6 cellular contexts compared by ENCODE assay signal in genomic region chr19:10568444-10568825, GRCh38. TPM values are rescaled to one million over a fixed set of nuclear protein-coding genes. Genes with fewer than 3 reads are reported as not detected.
A peak's percentile ranks its signal among the peaks of the same experiment; 100 is the strongest.
DNase-seq lines count a peak whose midpoint lies in the region; TF ChIP-seq lines count a peak whose summit lies in the region.

No MANE protein-coding gene starts in this region.

- H3K4me3 ChIP-seq in OCI-LY3 (ENCODE audit: low read length) (peak overlapping the region; percentile 79), skeletal muscle satellite cell (ENCODE audit: low read length) (peak overlapping the region; percentile 89)

- H3K4me1 ChIP-seq in OCI-LY3 (ENCODE audit: low read length) (peaks cover 31% of the 10 kb centered on the region), skeletal muscle satellite cell (ENCODE audit: control insufficient read depth, insufficient read depth, low read length) (peaks cover 31% of the 10 kb centered on the region)

- peak overlapping the region; percentile 93 for H3K4me3 Mint-ChIP-seq in endothelial cell (ENCODE audit: unreplicated experiment)

- no peaks in the 10 kb centered on the region for H3K9me3 Mint-ChIP-seq in endothelial cell (ENCODE audit: unreplicated experiment)

- DNase-seq in NCI-H146 treated with DMSO at 0.1 percent for 48 hours (lab: John Stamatoyannopoulos, UW; ENCODE audit: unreplicated experiment) (peak; percentile 69), NCI-H146 (lab: John Stamatoyannopoulos, UW) (no peak), endothelial cell (ENCODE audit: low spot score) (no peak), COLO829 (ENCODE audit: low spot score) (no peak)

- no peaks in the 10 kb centered on the region; the same call in none of the 2 replicates for H4K20me1 ChIP-seq in OCI-LY3 (ENCODE audit: insufficient read depth, low read length)

- no peak overlapping the region for H3K27ac Mint-ChIP-seq in endothelial cell (ENCODE audit: unreplicated experiment)

- H3K27me3 ChIP-seq in OCI-LY3 (ENCODE audit: low read depth, low read length) (peaks cover 10% of the 10 kb centered on the region; the same call in 1 of the 2 replicates), skeletal muscle satellite cell (ENCODE audit: control insufficient read depth, insufficient read depth, low read length) (no peaks in the 10 kb centered on the region)

- peak overlapping the region; percentile 55 for H3K9ac ChIP-seq in OCI-LY3 (ENCODE audit: low read length)
- peak overlapping the region; percentile 78 for H3K9ac ChIP-seq in skeletal muscle satellite cell (ENCODE audit: low read depth, low read length)

- H3K36me3 Mint-ChIP-seq in endothelial cell (ENCODE audit: low read depth, unreplicated experiment): peaks cover 17% of the 10 kb centered on the region

- no peak; the same call in 1 of the 2 replicates for TF ChIP-seq CTCF in OCI-LY3 (IDR thresholded peaks at IDR 0.05; ENCODE audit: low read depth, low read length)
- no peak for TF ChIP-seq CTCF in endothelial cell (IDR thresholded peaks at IDR 0.05; ENCODE audit: unreplicated experiment)

- peak overlapping the region; percentile 7; the same call in 1 of the 2 replicates for H2AFZ ChIP-seq in OCI-LY3 (ENCODE audit: low read depth, low read length)

- H3K4me2 ChIP-seq in OCI-LY3 (ENCODE audit: low read length): peak overlapping the region; percentile 91
- peak overlapping the region; percentile 87 for H3K4me2 ChIP-seq in skeletal muscle satellite cell (ENCODE audit: low read length)

- H3K4me1 Mint-ChIP-seq in endothelial cell (ENCODE audit: unreplicated experiment): peaks cover 34% of the 10 kb centered on the region

- peaks cover 22% of the 10 kb centered on the region for H3K79me2 ChIP-seq in OCI-LY3 (ENCODE audit: low read length)

- no peak overlapping the region for H3K27ac ChIP-seq in OCI-LY3 (ENCODE audit: low read length)

- peaks cover 11% of the 10 kb centered on the region for H3K27me3 Mint-ChIP-seq in endothelial cell (ENCODE audit: unreplicated experiment)

- H3K9me3 ChIP-seq in OCI-LY3 (ENCODE audit: insufficient read depth, low read length): no peaks in the 10 kb centered on the region
- no peaks in the 10 kb centered on the region for H3K9me3 ChIP-seq in skeletal muscle satellite cell (replicated peaks; ENCODE audit: low read length)

- peaks cover 4% of the 10 kb centered on the region for H3K36me3 ChIP-seq in OCI-LY3 (replicated peaks; ENCODE audit: low read depth, low read length)
- no peaks in the 10 kb centered on the region for H3K36me3 ChIP-seq in skeletal muscle satellite cell (ENCODE audit: insufficient read depth, low read length)

RNA-seq across cellular contexts. Expression of gene CDKN2D, which starts 0.3 kb away (rescaled TPM):
- total RNA-seq in endothelial cell (ENCODE audit: unreplicated experiment): 8.1 TPM
- 4.1 and 5.7 TPM in 2 replicates for total RNA-seq in skeletal muscle satellite cell (2012; rRNA removed)

RNA-seq across cellular contexts. Expression of gene KRI1, which starts 2.6 kb away (rescaled TPM):
- total RNA-seq in endothelial cell (ENCODE audit: unreplicated experiment): 25.2 TPM
- total RNA-seq in skeletal muscle satellite cell (2012; rRNA removed): 7.0 and 8.6 TPM in 2 replicates

RNA-seq across cellular contexts. Expression of gene AP1M2, which starts 18.7 kb away (rescaled TPM):
- total RNA-seq in endothelial cell (ENCODE audit: unreplicated experiment): 7.5 TPM
- under 0.01 TPM in 1 of 2 replicates, not detected in the other for total RNA-seq in skeletal muscle satellite cell (2012; rRNA removed)

RNA-seq across cellular contexts. Expression of gene ATG4D, which starts 24.7 kb away (rescaled TPM):
- total RNA-seq in endothelial cell (ENCODE audit: unreplicated experiment): 11.8 TPM
- total RNA-seq in skeletal muscle satellite cell (2012; rRNA removed): 14.2 and 15.5 TPM in 2 replicates

RNA-seq across cellular contexts. Expression of gene S1PR5, which starts 51.2 kb away (rescaled TPM):
- not detected for total RNA-seq in endothelial cell (ENCODE audit: unreplicated experiment)
- total RNA-seq in skeletal muscle satellite cell (2012; rRNA removed): 0.25 TPM in 1 of 2 replicates, not detected in the other
